In the genomic region with DNA sequence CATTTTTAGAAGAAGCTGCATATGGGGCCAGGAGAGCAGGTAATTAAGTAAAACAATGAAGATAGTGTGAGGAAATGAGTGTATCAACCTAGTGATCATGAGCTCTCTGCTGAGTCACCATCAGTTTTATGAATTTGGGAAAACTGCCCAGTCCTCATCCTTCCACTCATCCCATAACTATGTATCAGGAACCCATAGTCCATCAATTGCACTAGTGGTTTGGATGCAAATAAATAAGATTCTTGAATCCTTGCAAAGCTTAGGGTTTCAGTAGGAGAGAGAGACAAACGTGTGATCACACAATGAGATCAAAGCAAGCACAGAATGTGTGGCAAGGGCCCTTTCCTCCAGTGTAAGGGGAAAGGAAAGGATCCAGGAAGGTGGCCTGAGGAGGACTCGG, we compare ENCODE assay signal across 15 cellular contexts.
DNase-seq lines count a peak whose midpoint lies in the region; ATAC-seq and TF ChIP-seq lines count a peak whose summit lies in the region.
"Had no signal": no experiment of that assay in that cellular context is flagged by ENCODE, and none has a peak within 500 bp of the region (broad histone marks: within the 10 kb centered on the region; RNA-seq: fewer than 3 reads in every experiment).

No MANE protein-coding gene starts in this region.

- H3K9me3 ChIP-seq in esophagus squamous epithelium: no peaks in the 10 kb centered on the region

- TF ChIP-seq POLR2A in esophagus squamous epithelium (IDR thresholded peaks at IDR 0.05): no peak

- no peaks in the 10 kb centered on the region for H3K36me3 ChIP-seq in esophagus squamous epithelium

- no peak for TF ChIP-seq CTCF in dorsolateral prefrontal cortex (IDR thresholded peaks at IDR 0.05 in 54 of 56, conservative IDR thresholded peaks at IDR 0.05 in 2 of 56; ENCODE audit: low read depth in 1 of 56, partially characterized antibody in 56 of 56)
- no peak for TF ChIP-seq CTCF in esophagus squamous epithelium (IDR thresholded peaks at IDR 0.05)

- no peak for ATAC-seq in GM19023 (IDR thresholded peaks at IDR 0.05; ENCODE audit: unreplicated experiment)
- ATAC-seq: effector memory CD8-positive, alpha-beta T cell had no signal

- intact Hi-C loops in dorsolateral prefrontal cortex (cut with DNase I): loop anchor here in 1 of 2 donors (5.0 to 10.0 kb wide), 2 partner anchors 145 to 252 kb away; partner anchors contain the start of genes AK5 and ZZZ3
- intact Hi-C loops in esophagus squamous epithelium (cut with DNase I): loop anchor here (10.0 kb wide), 1 partner anchor 382 kb away; no protein-coding TSS in a partner anchor

- WGBS in esophagus squamous epithelium, 2 donors: 48 to 54% methylated on average over 2 of the region's 2 CpGs

- H3K27ac ChIP-seq in dorsolateral prefrontal cortex: peak overlapping the region in 47 of 59 donors; percentile 3 to 94 (median 64)
- H3K27ac ChIP-seq in esophagus squamous epithelium: no peak overlapping the region
- H3K27ac ChIP-seq: KMS-11 had no signal

- DNase-seq in EL (peak; percentile 98), RKO (ENCODE audit: low spot score) (peak; percentile 83), dorsolateral prefrontal cortex (no peak), pulmonary artery endothelial cell (ENCODE audit: low read depth, low spot score) (peak; percentile 19), AML-193 (lab: John Stamatoyannopoulos, UW) (no peak), activated T-cell treated with anti-CD3 and anti-CD28 coated beads for 4 hours (no peak), esophagus squamous epithelium (lab: John Stamatoyannopoulos, UW) (no peak)
- DNase-seq: activated CD4-positive, alpha-beta T cell treated with anti-CD3 and anti-CD28 coated beads for 48 hours; activated gamma-delta T cell treated with Interleukin-2 at 50 U/mL for 16 hours; DND-41; effector memory CD8-positive, alpha-beta T cell; SIG-M5; stimulated activated CD4-positive, alpha-beta T cell treated with anti-CD3 and anti-CD28 coated beads, Interleukin-1b, Interleukin-23, amount 100 ng/mL, for 48 hours had no signal

- H3K4me3 ChIP-seq in dorsolateral prefrontal cortex (no peak overlapping the region), esophagus squamous epithelium (no peak overlapping the region)

- H3K4me1 ChIP-seq in esophagus squamous epithelium: peaks cover 0 to 12% (median 0%) of the 10 kb centered on the region in 3 donors

- H3K27me3 ChIP-seq in dorsolateral prefrontal cortex (no peaks in the 10 kb centered on the region), esophagus squamous epithelium (no peaks in the 10 kb centered on the region)

Comparison
In these comparisons a context has a peak if more than half of its experiments do, and no peak if none do; other contexts are left out.
1. DNase-seq: peak in EL (single experiment), RKO (single experiment) and pulmonary artery endothelial cell (single experiment); none in dorsolateral prefrontal cortex (0 of 10), AML-193 (0 of 2), activated T-cell treated with anti-CD3 and anti-CD28 coated beads for 4 hours (single experiment) and esophagus squamous epithelium (single experiment).
2. H3K27ac ChIP-seq: peak in dorsolateral prefrontal cortex (47 of 59); none in esophagus squamous epithelium (0 of 4).